24 cellular contexts compared by ENCODE assay signal in genomic region chr17:81306898-81307510, GRCh38. TPM values are rescaled to one million over a fixed set of nuclear protein-coding genes. Genes with fewer than 3 reads are reported as not detected.
DNase-seq lines count a peak whose midpoint lies in the region; ATAC-seq, FAIRE-seq and TF ChIP-seq lines count a peak whose summit lies in the region.
"Had no signal": no experiment of that assay in that cellular context is flagged by ENCODE, and none has a peak within 500 bp of the region (broad histone marks: within the 10 kb centered on the region; RNA-seq: fewer than 3 reads in every experiment).

No MANE protein-coding gene starts in this region.

- H3K27me3 ChIP-seq in HCT116 (ENCODE audit: insufficient read depth, low read length) (no peaks in the 10 kb centered on the region), neutrophil (peaks cover 4% of the 10 kb centered on the region)
- H3K27me3 ChIP-seq: thyroid gland had no signal

- no peaks in the 10 kb centered on the region for H3K9me3 ChIP-seq in HCT116 (ENCODE audit: control insufficient read depth in 1 of 2, insufficient read depth in 1 of 2, low read depth in 1 of 2, low read length in 2 of 2)
- no peaks in the 10 kb centered on the region for H3K9me3 ChIP-seq in neutrophil
- H3K9me3 ChIP-seq: thyroid gland had no signal

- POLR2A ChIA-PET in activated CD4-positive, alpha-beta T cell treated with anti-CD3 and anti-CD28 coated beads for 36 hours (lab: Charles Lee) = no interaction called here
- POLR2A ChIA-PET in HCT116 (lab: Charles Lee) = interaction anchor here (0.9 to 1.6 kb wide), 2 partner anchors 11 to 12 kb away, joined by 4 to 7 read pairs; partner anchors contain the start of gene SLC38A10

- intact Hi-C loops in activated CD4-positive, alpha-beta T cell treated with anti-CD3 and anti-CD28 coated beads for 36 hours (cut with DNase I, micrococcal nuclease) = no loop called here
- intact Hi-C loops in HCT116 (cut with micrococcal nuclease) = no loop called here

- peaks cover 3% of the 10 kb centered on the region for H3K4me1 Mint-ChIP-seq in activated CD4-positive, alpha-beta T cell treated with anti-CD3 and anti-CD28 coated beads for 36 hours

- no peak for ATAC-seq in activated CD4-positive, alpha-beta T cell treated with anti-CD3 and anti-CD28 coated beads for 36 hours
- ATAC-seq in HCT116 = no peak
- no peak for ATAC-seq in GM21528 (IDR thresholded peaks at IDR 0.05; ENCODE audit: low FRiP score, unreplicated experiment)
- ATAC-seq: CD8-positive, alpha-beta T cell; SK-N-SH treated with all-trans-retinoic acid at 6 μM for 48 hours; stimulated activated naive CD8-positive, alpha-beta T cell treated with anti-CD3 and anti-CD28 coated beads, Interleukin-15, Interleukin-2, amounts not matched to agents 100 U/mL and 50 U/mL, for 24 hours had no signal

- H3K27me3 Mint-ChIP-seq in activated CD4-positive, alpha-beta T cell treated with anti-CD3 and anti-CD28 coated beads for 36 hours = peaks cover 11% of the 10 kb centered on the region
- H3K27me3 Mint-ChIP-seq: progenitor cell of endocrine pancreas had no signal

- CTCF ChIA-PET in activated CD4-positive, alpha-beta T cell treated with anti-CD3 and anti-CD28 coated beads for 36 hours (lab: Charles Lee) = interaction anchor here (1.2 kb wide), 1 partner anchor 15 kb away, joined by 6 read pairs; no protein-coding TSS in a partner anchor
- CTCF ChIA-PET in HCT116 (lab: Charles Lee) = interaction anchor here (1.0 to 2.7 kb wide), 3 partner anchors 11 to 23 kb away, joined by 3 to 9 read pairs (median 7); partner anchors contain the start of gene SLC38A10

- no peak overlapping the region for H2AFZ ChIP-seq in HCT116 (ENCODE audit: low read depth, low read length, poor library complexity, severe bottlenecking)

- H3K27ac ChIP-seq in HCT116 (ENCODE audit: low read depth, low read length) = peak overlapping the region; percentile 30; the same call in 1 of the 2 replicates
- H3K27ac ChIP-seq in neutrophil = peak overlapping the region; percentile 69
- H3K27ac ChIP-seq: thyroid gland had no signal

- H3K27ac Mint-ChIP-seq in activated CD4-positive, alpha-beta T cell treated with anti-CD3 and anti-CD28 coated beads for 36 hours = no peak overlapping the region
- H3K27ac Mint-ChIP-seq: activated B cell treated with CpG ODN at 0.5 μM for 24 hours; CD8-positive, alpha-beta T cell; T-helper 2 cell treated with Interferon-gamma antibody and Interleukin-4, amounts not matched to agents 5 μg/mL and 100 μg/mL, for 36 hours had no signal

- RAD21 ChIA-PET in HCT116 (lab: Charles Lee; ENCODE audit: low non-redundant PET in 1 of 2, low total read pairs in 2 of 2, uncharacterized antibody in 2 of 2, unreplicated experiment in 2 of 2) = interaction anchor here in 1 of 2 experiments (1.1 kb wide), 1 partner anchor 178 kb away, joined by 7 read pairs; no protein-coding TSS in a partner anchor

- no peak for TF ChIP-seq RAD21 in HCT116 (IDR thresholded peaks at IDR 0.05; ENCODE audit: low read depth)

- no peaks in the 10 kb centered on the region for H3K9me2 ChIP-seq in HCT116 (ENCODE audit: insufficient read depth)

- peaks cover 33 to 43% of the 10 kb centered on the region in 2 experiments for H3K4me1 ChIP-seq in HCT116 (ENCODE audit: control insufficient read depth in 1 of 2, insufficient read depth in 2 of 2, low read length in 2 of 2)
- peaks cover 19 to 25% of the 10 kb centered on the region in 2 experiments for H3K4me1 ChIP-seq in neutrophil (ENCODE audit: control insufficient read depth in 1 of 2, insufficient read depth in 1 of 2, low read depth in 1 of 2, low read length in 1 of 2)

- H3K36me3 ChIP-seq in HCT116 (ENCODE audit: control insufficient read depth in 1 of 2, insufficient read depth in 2 of 2, low read length in 2 of 2) = no peaks in the 10 kb centered on the region
- no peaks in the 10 kb centered on the region for H3K36me3 ChIP-seq in neutrophil
- H3K36me3 ChIP-seq: thyroid gland had no signal

- H3K79me2 ChIP-seq in HCT116 (ENCODE audit: insufficient read depth, low read length) = no peaks in the 10 kb centered on the region; the same call in 1 of the 2 replicates

- no peak overlapping the region for H3K4me3 Mint-ChIP-seq in activated CD4-positive, alpha-beta T cell treated with anti-CD3 and anti-CD28 coated beads for 36 hours
- H3K4me3 Mint-ChIP-seq: activated B cell treated with CpG ODN at 0.5 μM for 24 hours; CD8-positive, alpha-beta T cell; neural crest cell; T-helper 2 cell treated with Interferon-gamma antibody and Interleukin-4, amounts not matched to agents 5 μg/mL and 100 μg/mL, for 36 hours had no signal

- H3K4me2 ChIP-seq in HCT116 (ENCODE audit: low read length) = peak overlapping the region; percentile 23

- no peaks in the 10 kb centered on the region for H3K36me3 Mint-ChIP-seq in activated CD4-positive, alpha-beta T cell treated with anti-CD3 and anti-CD28 coated beads for 36 hours (ENCODE audit: low read depth)
- H3K36me3 Mint-ChIP-seq: CD8-positive, alpha-beta T cell had no signal

- TF ChIP-seq POLR2A in HCT116 (IDR thresholded peaks at IDR 0.05; ENCODE audit: borderline replicate concordance, extremely low read depth, insufficient read depth, insufficient read length) = no peak

- H3K9ac ChIP-seq in HCT116 (ENCODE audit: low read length) = 0 out of 2 replicates have a peak overlapping the region, but pooled peaks have one; percentile 10

- DNase-seq in activated CD4-positive, alpha-beta T cell treated with anti-CD3 and anti-CD28 coated beads for 36 hours = peak; percentile 27
- DNase-seq in activated CD4-positive, alpha-beta T cell treated with anti-CD3 and anti-CD28 coated beads for 1 hour = no peak
- DNase-seq in HCT116 (ENCODE audit: low read depth, low spot score) (no peak), SKM-1 (lab: John Stamatoyannopoulos, UW; ENCODE audit: unreplicated experiment) (peak; percentile 43), GM19239 (ENCODE audit: insufficient read length, low spot score) (no peak), DMS153 (lab: John Stamatoyannopoulos, UW) (no peak)
- DNase-seq: activated B cell treated with CpG ODN at 0.5 μM for 24 hours; activated CD4-positive, alpha-beta T cell treated with anti-CD3 and anti-CD28 coated beads, Interleukin-2, amount 50 U/mL, for 48 hours; activated effector memory CD4-positive, alpha-beta T cell treated with anti-CD3 and anti-CD28 coated beads, Interleukin-2, amount 50 U/mL, for 16 hours; CD8-positive, alpha-beta T cell; cerebellar nuclear complex; H7; NCI-H1436; NCI-H2171; stimulated activated CD4-positive, alpha-beta T cell treated with anti-CD3 and anti-CD28 coated beads, Interleukin-15, amount 100 ng/mL, for 24 hours; stimulated activated naive CD8-positive, alpha-beta T cell treated with anti-CD3 and anti-CD28 coated beads, Interleukin-15, Interleukin-2, amounts not matched to agents 100 U/mL and 50 U/mL, for 24 hours; thyroid gland had no signal

- H4K20me1 ChIP-seq in HCT116 (ENCODE audit: insufficient read depth) = no peaks in the 10 kb centered on the region

- BruUV-seq in HCT116 (replicated peaks; lab: Mats Ljungman, UMichigan) = no TSS peak

- no peak for FAIRE-seq in GM19239 (lab: Jason Lieb, UNC)

- TF ChIP-seq CTCF in HCT116 (IDR thresholded peaks at IDR 0.05 in 2 of 3, conservative IDR thresholded peaks at IDR 0.05 in 1 of 3; ENCODE audit: borderline replicate concordance in 1 of 3, insufficient read depth in 1 of 3, low read depth in 2 of 3, low read length in 2 of 3) (no peak), neutrophil (IDR thresholded peaks at IDR 0.05) (no peak)

- H3K4me3 ChIP-seq in HCT116 (replicated peaks in 1 of 2; ENCODE audit: low read depth in 1 of 2, low read length in 2 of 2) (no peak overlapping the region), neutrophil (ENCODE audit: low read depth in 1 of 2, low read length in 1 of 2) (no peak overlapping the region)
- H3K4me3 ChIP-seq: lung, thyroid gland had no signal

- H3K9me3 Mint-ChIP-seq in activated CD4-positive, alpha-beta T cell treated with anti-CD3 and anti-CD28 coated beads for 36 hours (ENCODE audit: low read depth) = no peaks in the 10 kb centered on the region
- H3K9me3 Mint-ChIP-seq: activated B cell treated with CpG ODN at 0.5 μM for 24 hours; CD8-positive, alpha-beta T cell; neural crest cell; T-helper 2 cell treated with Interferon-gamma antibody and Interleukin-4, amounts not matched to agents 5 μg/mL and 100 μg/mL, for 36 hours had no signal

TF ChIP-seq in HCT116, 20 proteins besides CTCF, POLR2A, EP300 and RAD21 (continues in another document):
- TF ChIP-seq POLR2AphosphoS5 (IDR thresholded peaks at IDR 0.05; ENCODE audit: low read depth, low read length) = no peak
- TF ChIP-seq CEBPB (IDR thresholded peaks at IDR 0.05; ENCODE audit: low read depth) = no peak
- no peak for TF ChIP-seq CBX3 (IDR thresholded peaks at IDR 0.05; ENCODE audit: low read depth)
- no peak for TF ChIP-seq ZBTB33 (IDR thresholded peaks at IDR 0.05; ENCODE audit: extremely low read depth, insufficient replicate concordance, low read length)
- TF ChIP-seq FOSL1 (IDR thresholded peaks at IDR 0.05; ENCODE audit: low read depth) = no peak
- no peak for TF ChIP-seq SIN3A (IDR thresholded peaks at IDR 0.05; ENCODE audit: low read depth)
- no peak for TF ChIP-seq YY1 (IDR thresholded peaks at IDR 0.05; ENCODE audit: extremely low read depth, insufficient replicate concordance, low read depth, low read length)
- no peak for TF ChIP-seq EZH2phosphoT487 (IDR thresholded peaks at IDR 0.05; ENCODE audit: borderline replicate concordance)
- TF ChIP-seq JUND (IDR thresholded peaks at IDR 0.05) = no peak
- TF ChIP-seq SP1 (IDR thresholded peaks at IDR 0.05; ENCODE audit: low read depth) = no peak
- TF ChIP-seq, protein P1, sequence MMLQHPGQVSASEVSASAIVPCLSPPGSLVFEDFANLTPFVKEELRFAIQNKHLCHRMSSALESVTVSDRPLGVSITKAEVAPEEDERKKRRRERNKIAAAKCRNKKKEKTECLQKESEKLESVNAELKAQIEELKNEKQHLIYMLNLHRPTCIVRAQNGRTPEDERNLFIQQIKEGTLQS (IDR thresholded peaks at IDR 0.05) = no peak

RNA-seq across cellular contexts. Expression of gene SLC38A10, which starts 11.9 kb away (rescaled TPM):
- total RNA-seq in activated CD4-positive, alpha-beta T cell treated with anti-CD3 and anti-CD28 coated beads for 36 hours = 10 to 100 TPM; 47.6 to 52.9 TPM
- 109 TPM for total RNA-seq in HCT116 (2021; ENCODE audit: unreplicated experiment)
- polyA plus RNA-seq in HCT116 (2012) = 75.0 and 96.2 TPM in 2 replicates

Comparison
In these comparisons a context has a peak if more than half of its experiments do, and no peak if none do; other contexts are left out.
1. DNase-seq: peak in activated CD4-positive, alpha-beta T cell treated with anti-CD3 and anti-CD28 coated beads for 36 hours (single experiment) and SKM-1 (single experiment); none in activated CD4-positive, alpha-beta T cell treated with anti-CD3 and anti-CD28 coated beads for 1 hour (single experiment), HCT116 (single experiment), GM19239 (single experiment) and DMS153 (single experiment).